28 cellular contexts compared by ENCODE assay signal in the genomic region with DNA sequence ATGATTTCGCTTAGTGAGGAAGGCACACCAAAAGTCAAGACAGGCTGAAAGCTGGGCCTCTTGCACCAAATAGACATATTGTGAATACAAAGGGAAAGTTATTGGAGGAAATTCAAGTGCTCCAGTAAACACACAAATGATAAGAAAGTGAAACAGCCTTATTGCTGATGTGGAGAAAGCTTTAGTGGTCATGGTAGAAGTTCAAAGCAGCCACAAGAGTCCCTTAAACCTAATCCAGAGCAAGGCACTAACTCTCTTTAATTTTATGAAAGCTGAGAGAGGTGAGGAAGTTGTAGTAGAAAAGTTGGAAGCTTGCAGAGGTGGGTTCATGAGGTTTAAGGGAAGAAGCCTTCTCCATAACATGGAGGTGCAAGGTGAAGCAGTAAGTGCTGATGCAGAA.
"Had no signal": no experiment of that assay in that cellular context is flagged by ENCODE, and none has a peak within 500 bp of the region (broad histone marks: within the 10 kb centered on the region; RNA-seq: fewer than 3 reads in every experiment).

No MANE protein-coding gene starts in this region.

- H3K27ac Mint-ChIP-seq: activated B cell treated with CpG ODN at 0.5 μM for 24 hours; activated naive CD4-positive, alpha-beta T cell treated with anti-CD3 and anti-CD28 coated beads, Interleukin-2, amount 50 U/mL, for 24 hours; activated T-helper 2 cell treated with anti-CD3 and anti-CD28 coated beads, Interferon-gamma antibody, Interleukin-2, Interleukin-4, amounts not matched to agents 10 μg/mL and 5 μg/mL and 100 μg/mL, durations not matched to agents 14 hours and 24 hours and 36 hours; dendritic cell treated with granulocyte-macrophage colony-stimulating factor and Interleukin-4, amounts not matched to agents 40 ng/mL and 50 ng/mL, for 4 days; T-helper 17 cell had no signal

- H3K27me3 ChIP-seq: adrenal gland, MG63, SJSA1 had no signal

- DNase-seq: activated B cell treated with CpG ODN at 0.5 μM for 24 hours; activated CD4-positive, alpha-beta T cell treated with anti-CD3 and anti-CD28 coated beads for 1 hour; activated CD8-positive, alpha-beta memory T cell treated with anti-CD3 and anti-CD28 coated beads for 24 hours; activated gamma-delta T cell treated with Interleukin-2 at 50 U/mL for 16 hours; activated T-cell treated with anti-CD3 and anti-CD28 coated beads, Interleukin-2, amount 50 U/mL, for 48 hours; adrenal gland; anterior cingulate cortex; cerebellar nuclear complex; MG63; NCI-H1105; NCI-H1436; NCI-H1694 treated with DMSO at 0.1 percent for 48 hours; NCI-H2029 treated with DMSO at 0.1 percent for 48 hours; NCI-H524; PC-3; SHP77; SW 1271; T-helper 17 cell; T1000 had no signal

- H3K36me3 ChIP-seq: adrenal gland, MG63, SJSA1 had no signal

- H3K4me2 ChIP-seq: KMS-11 had no signal

- FAIRE-seq: colon, RCC 7860, TTC549 had no signal

- H3K27ac ChIP-seq: adrenal gland, KMS-11, SJSA1 had no signal

- H3K9me3 ChIP-seq: adrenal gland, MG63, SJSA1 had no signal

- H3K9ac ChIP-seq: KMS-11 had no signal

- ATAC-seq: PC-3, SK-N-SH treated with all-trans-retinoic acid at 6 μM for 48 hours, T-helper 17 cell had no signal

- H3K36me3 Mint-ChIP-seq: activated naive CD4-positive, alpha-beta T cell treated with anti-CD3 and anti-CD28 coated beads, Interleukin-2, amount 50 U/mL, for 24 hours had no signal

- H3K4me3 ChIP-seq: adrenal gland, MG63, SJSA1 had no signal

- H3K9me3 Mint-ChIP-seq: activated naive CD4-positive, alpha-beta T cell treated with anti-CD3 and anti-CD28 coated beads, Interleukin-2, amount 50 U/mL, for 24 hours; activated T-helper 2 cell treated with anti-CD3 and anti-CD28 coated beads, Interferon-gamma antibody, Interleukin-2, Interleukin-4, amounts not matched to agents 10 μg/mL and 5 μg/mL and 100 μg/mL, durations not matched to agents 14 hours and 24 hours and 36 hours; dendritic cell treated with granulocyte-macrophage colony-stimulating factor and Interleukin-4, amounts not matched to agents 40 ng/mL and 50 ng/mL, for 4 days had no signal

- H3K27me3 Mint-ChIP-seq: activated B cell treated with CpG ODN at 0.5 μM for 24 hours; activated naive CD4-positive, alpha-beta T cell treated with anti-CD3 and anti-CD28 coated beads, Interleukin-2, amount 50 U/mL, for 24 hours; dendritic cell treated with granulocyte-macrophage colony-stimulating factor and Interleukin-4, amounts not matched to agents 40 ng/mL and 50 ng/mL, for 4 days; T-helper 17 cell had no signal

- H3K4me3 Mint-ChIP-seq: activated B cell treated with CpG ODN at 0.5 μM for 24 hours; activated naive CD4-positive, alpha-beta T cell treated with anti-CD3 and anti-CD28 coated beads, Interleukin-2, amount 50 U/mL, for 24 hours; dendritic cell treated with granulocyte-macrophage colony-stimulating factor and Interleukin-4, amounts not matched to agents 40 ng/mL and 50 ng/mL, for 4 days; T-helper 17 cell had no signal

- H3K4me1 Mint-ChIP-seq: activated B cell treated with CpG ODN at 0.5 μM for 24 hours had no signal

- H3K4me1 ChIP-seq: adrenal gland, SJSA1 had no signal
